In genomic region chr19:55447421-55448174, GRCh38 we compare ENCODE assay signal across 1 cellular context.
TF ChIP-seq lines count a peak whose summit lies in the region.

No MANE protein-coding gene starts in this region.

TF ChIP-seq in K562, 482 proteins besides CTCF, POLR2A, EP300 and RAD21 (continues in another document):
- TF ChIP-seq RNF2 (IDR thresholded peaks at IDR 0.05) (no peak), CREB1 (IDR thresholded peaks at IDR 0.05) (no peak), CREB1 (CRISPR knock-in tag; IDR thresholded peaks at IDR 0.05) (0 out of 2 replicates have a peak, but pooled peaks have one; percentile 36), E2F6 (IDR thresholded peaks at IDR 0.05; ENCODE audit: borderline replicate concordance in 1 of 2, extremely low read depth in 1 of 2, insufficient read depth in 1 of 2, insufficient read length in 1 of 2, low read depth in 1 of 2, low read length in 1 of 2, poor library complexity in 1 of 2, severe bottlenecking in 1 of 2) (peak; percentile 45 to 61), GABPB1 (CRISPR knock-in tag; IDR thresholded peaks at IDR 0.05) (peak; percentile 40; the same call in 1 of the 2 replicates), BCLAF1 (IDR thresholded peaks at IDR 0.05; ENCODE audit: borderline replicate concordance in 1 of 2, control insufficient read depth in 1 of 2, low read depth in 2 of 2, low read length in 1 of 2) (no peak), HDAC6 (IDR thresholded peaks at IDR 0.05; ENCODE audit: low read depth, low read length) (peak; percentile 7; the same call in 1 of the 2 replicates), ZBTB7A (IDR thresholded peaks at IDR 0.05; ENCODE audit: borderline replicate concordance, control insufficient read depth, low read depth, low read length) (0 out of 2 replicates have a peak, but pooled peaks have one; percentile 30), ZNF639 (CRISPR knock-in tag; conservative IDR thresholded peaks at IDR 0.05 in 1 of 2, IDR thresholded peaks at IDR 0.05 in 1 of 2) (no peak), BHLHE40 (IDR thresholded peaks at IDR 0.05; ENCODE audit: low read length) (peak; percentile 52), MNT (conservative IDR thresholded peaks at IDR 0.05) (peak; percentile 69 to 74), RBM39 (optimal IDR thresholded peaks at IDR 0.05; ENCODE audit: low read depth, low read length) (no peak), ZNF609 (CRISPR knock-in tag; IDR thresholded peaks at IDR 0.05; ENCODE audit: borderline replicate concordance) (no peak), USF1 (CRISPR knock-in tag; IDR thresholded peaks at IDR 0.05) (peak; percentile 87), ZBTB33 (CRISPR knock-in tag; IDR thresholded peaks at IDR 0.05) (0 out of 2 replicates have a peak, but pooled peaks have one; percentile 14), MYC (IDR thresholded peaks at IDR 0.05; ENCODE audit: low read depth, low read length) (peak; percentile 54; the same call in 1 of the 2 replicates), MYC (CRISPR knock-in tag; IDR thresholded peaks at IDR 0.05; ENCODE audit: borderline replicate concordance, low read depth) (no peak), BRCA1 (IDR thresholded peaks at IDR 0.05) (no peak), BRCA1 (CRISPR knock-in tag; IDR thresholded peaks at IDR 0.05) (0 out of 2 replicates have a peak, but pooled peaks have one; percentile 65), HDAC3 (IDR thresholded peaks at IDR 0.05; ENCODE audit: borderline replicate concordance, partially characterized antibody) (no peak), ARID4B (CRISPR knock-in tag; IDR thresholded peaks at IDR 0.05) (peak; percentile 74; the same call in 1 of the 2 replicates), MAX (CRISPR knock-in tag; IDR thresholded peaks at IDR 0.05) (peak; percentile 94), ID3 (CRISPR knock-in tag; IDR thresholded peaks at IDR 0.05) (no peak), ID3 (tag; IDR thresholded peaks at IDR 0.05) (no peak), ZNF239 (CRISPR knock-in tag; IDR thresholded peaks at IDR 0.05) (no peak), CBFB (CRISPR knock-in tag; IDR thresholded peaks at IDR 0.05) (peak; percentile 63; the same call in 1 of the 2 replicates), ZNF140 (CRISPR knock-in tag; IDR thresholded peaks at IDR 0.05) (no peak), HNRNPL (IDR thresholded peaks at IDR 0.05; ENCODE audit: low read depth, low read length) (0 out of 2 replicates have a peak, but pooled peaks have one; percentile 28), CHD4 (IDR thresholded peaks at IDR 0.05; ENCODE audit: insufficient read depth, insufficient replicate concordance, low read depth, low read length, poor library complexity, severe bottlenecking) (peak; percentile 78), PHB2 (IDR thresholded peaks at IDR 0.05; ENCODE audit: low read depth) (no peak), NFYB (IDR thresholded peaks at IDR 0.05; ENCODE audit: extremely low read depth, insufficient read length) (no peak), CREM (IDR thresholded peaks at IDR 0.05; ENCODE audit: low read depth) (0 out of 2 replicates have a peak, but pooled peaks have one; percentile 12), NRF1 (conservative IDR thresholded peaks at IDR 0.05 in 1 of 2, IDR thresholded peaks at IDR 0.05 in 1 of 2) (0 out of 4 replicates have a peak, but pooled peaks of 1 of the 2 experiments have one; percentile 30), HDAC1 (IDR thresholded peaks at IDR 0.05) (peak in 1 of 2 experiments; percentile 41; a peak in 1 of 4 replicates)
